In the genomic region with DNA sequence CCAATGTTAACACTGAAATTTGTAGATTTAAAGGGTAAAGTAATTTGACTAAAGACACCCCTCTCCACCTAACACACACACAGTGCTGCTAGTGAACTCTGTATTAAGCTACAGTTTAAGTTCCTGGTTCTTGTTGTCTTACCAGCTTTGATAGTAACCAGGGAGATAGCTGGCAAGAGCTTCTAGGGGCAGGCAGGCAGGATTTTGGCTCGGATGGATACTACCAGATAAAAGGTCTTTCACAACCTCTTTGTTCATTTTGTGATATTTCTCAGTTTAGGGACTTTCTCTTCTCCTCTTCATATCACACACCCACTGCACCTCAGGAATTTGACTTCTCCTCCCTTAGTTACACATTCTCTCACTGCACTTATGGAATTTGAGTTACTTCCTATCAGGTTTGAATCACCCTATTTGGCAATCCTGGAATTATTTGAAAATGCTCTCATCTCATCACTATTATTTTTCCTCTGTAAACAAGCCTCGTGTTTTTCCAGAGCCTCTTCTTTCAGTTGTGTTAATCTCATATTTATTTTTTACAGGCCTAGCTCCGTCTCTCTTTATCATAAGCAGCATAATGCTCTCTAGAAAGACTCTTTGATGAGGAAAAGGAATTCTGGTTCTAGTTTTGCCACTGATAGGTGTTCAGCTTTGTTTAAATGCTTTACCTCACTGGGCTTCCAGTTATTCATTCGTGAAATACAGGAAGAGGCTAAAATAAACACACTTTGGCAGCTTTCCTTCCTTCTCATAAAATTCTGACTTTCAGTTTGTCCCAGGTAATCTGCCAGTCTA, we compare ENCODE assay signal across 8 cellular contexts. TPM values are rescaled to one million over a fixed set of nuclear protein-coding genes. Genes with fewer than 3 reads are reported as not detected.
DNase-seq lines count a peak whose midpoint lies in the region; ATAC-seq and TF ChIP-seq lines count a peak whose summit lies in the region.

No MANE protein-coding gene starts in this region.

- H3K4me1 ChIP-seq in breast epithelium (no peaks in the 10 kb centered on the region), left lung (peaks cover 8% of the 10 kb centered on the region in 2 donors)

- no peak for DNase-seq in Right ventricle myocardium inferior (ENCODE audit: missing footprints)
- no peak for DNase-seq in cardiac septum (ENCODE audit: low spot score)
- no peak for DNase-seq in breast epithelium (ENCODE audit: low spot score in 2 of 2)
- DNase-seq in left lung: no peak
- no peak for DNase-seq in NOMO-1 treated with DMSO at 0.1 percent for 48 hours (lab: John Stamatoyannopoulos, UW; ENCODE audit: unreplicated experiment)
- DNase-seq in activated CD4-positive, alpha-beta T cell treated with anti-CD3 and anti-CD28 coated beads, Interleukin-2, amount 50 U/mL, for 1 hour: no peak

- no peaks in the 10 kb centered on the region for H3K9me3 ChIP-seq in breast epithelium
- no peaks in the 10 kb centered on the region for H3K9me3 ChIP-seq in left lung

- intact Hi-C loops in Right ventricle myocardium inferior (cut with DNase I): no loop called here
- intact Hi-C loops in cardiac septum (cut with DNase I): no loop called here
- intact Hi-C loops in breast epithelium (cut with DNase I; ENCODE audit: low total_unique reads): no loop called here
- intact Hi-C loops in left lung (cut with DNase I): no loop called here

- H3K36me3 ChIP-seq in breast epithelium (no peaks in the 10 kb centered on the region), left lung (no peaks in the 10 kb centered on the region)

- ATAC-seq in Right ventricle myocardium inferior: peak; percentile 90
- ATAC-seq in left lung: peak; percentile 86
- no peak for ATAC-seq in GM18498 (IDR thresholded peaks at IDR 0.05; ENCODE audit: unreplicated experiment)
- ATAC-seq in HG03039 (IDR thresholded peaks at IDR 0.05; ENCODE audit: unreplicated experiment): no peak

- no peaks in the 10 kb centered on the region for H3K27me3 ChIP-seq in breast epithelium
- H3K27me3 ChIP-seq in left lung: no peaks in the 10 kb centered on the region

- H3K4me3 ChIP-seq in breast epithelium (peak overlapping the region in 1 of 3 donors; percentile 4), left lung (no peak overlapping the region)

- TF ChIP-seq CTCF in breast epithelium (IDR thresholded peaks at IDR 0.05) (no peak), left lung (IDR thresholded peaks at IDR 0.05) (no peak)

- TF ChIP-seq POLR2A in breast epithelium (IDR thresholded peaks at IDR 0.05): no peak

- H3K27ac ChIP-seq in breast epithelium: peak overlapping the region; percentile 74 to 81
- H3K27ac ChIP-seq in left lung: peak overlapping the region; percentile 67 to 77

RNA-seq across cellular contexts. Expression of gene CLDN1, which starts 23.0 kb away (rescaled TPM):
- total RNA-seq in Right ventricle myocardium inferior (0.46 TPM), cardiac septum (0.57 TPM), breast epithelium (10 to 100 TPM in 1 of 3 donors, 1 to 10 TPM in 1, under 1 TPM in 1; 0.80 to 51.8 (median 2.9) TPM), left lung (10 to 100 TPM; 37.4 to 78.8 TPM)

RNA-seq across cellular contexts. Expression of gene CLDN16, which starts 42.7 kb away (rescaled TPM):
- total RNA-seq in Right ventricle myocardium inferior (not detected), cardiac septum (not detected), breast epithelium (under 1 TPM in 1 of 3 donors, not detected in 2; 0.29 TPM), left lung (1 to 10 TPM in 1 of 2 donors, under 1 TPM in 1; 0.18 to 1.1 TPM)

Comparison
In these comparisons a context has a peak if more than half of its experiments do, and no peak if none do; other contexts are left out.
1. ATAC-seq: peak in Right ventricle myocardium inferior (single experiment) and left lung (single experiment); none in GM18498 (single experiment) and HG03039 (single experiment).